In genomic region chr4:120683902-120684540, GRCh38 we compare ENCODE assay signal across 17 cellular contexts.
A peak's percentile ranks its signal among the peaks of the same experiment; 100 is the strongest.
DNase-seq lines count a peak whose midpoint lies in the region; ATAC-seq and TF ChIP-seq lines count a peak whose summit lies in the region.
"Had no signal": no experiment of that assay in that cellular context is flagged by ENCODE, and none has a peak within 500 bp of the region (broad histone marks: within the 10 kb centered on the region; RNA-seq: fewer than 3 reads in every experiment).

No MANE protein-coding gene starts in this region.

- no peaks in the 10 kb centered on the region for H3K9me3 Mint-ChIP-seq in activated CD4-positive, alpha-beta memory T cell treated with anti-CD3 and anti-CD28 coated beads for 36 hours

- H3K27ac ChIP-seq in foreskin keratinocyte = no peak overlapping the region

- CTCF ChIA-PET in activated CD4-positive, alpha-beta memory T cell treated with anti-CD3 and anti-CD28 coated beads for 36 hours (lab: Charles Lee) = no interaction called here

- no peaks in the 10 kb centered on the region for H3K27me3 ChIP-seq in foreskin keratinocyte

- H3K4me3 Mint-ChIP-seq in activated CD4-positive, alpha-beta memory T cell treated with anti-CD3 and anti-CD28 coated beads for 36 hours = no peak overlapping the region

- peaks cover 6% of the 10 kb centered on the region for H3K4me1 Mint-ChIP-seq in activated CD4-positive, alpha-beta memory T cell treated with anti-CD3 and anti-CD28 coated beads for 36 hours (ENCODE audit: low read depth)

- no peaks in the 10 kb centered on the region for H3K4me1 ChIP-seq in foreskin keratinocyte
- H3K4me1 ChIP-seq: HAP-1 had no signal

- ATAC-seq in SK-N-SH treated with all-trans-retinoic acid at 6 μM for 48 hours (peak; percentile 63), foreskin keratinocyte (peak; percentile 50), Right ventricle myocardium inferior (no peak), HG03135 (IDR thresholded peaks at IDR 0.05; ENCODE audit: unreplicated experiment) (no peak)
- ATAC-seq: Panc1 had no signal

- H3K36me3 Mint-ChIP-seq in activated CD4-positive, alpha-beta memory T cell treated with anti-CD3 and anti-CD28 coated beads for 36 hours = no peaks in the 10 kb centered on the region

- H3K27me3 Mint-ChIP-seq in activated CD4-positive, alpha-beta memory T cell treated with anti-CD3 and anti-CD28 coated beads for 36 hours = peaks cover 2% of the 10 kb centered on the region

- TF ChIP-seq CTCF in foreskin keratinocyte (conservative IDR thresholded peaks at IDR 0.05) = no peak

- POLR2A ChIA-PET in activated CD4-positive, alpha-beta memory T cell treated with anti-CD3 and anti-CD28 coated beads for 36 hours (lab: Charles Lee) = no interaction called here

- peak; percentile 38 for DNase-seq in LoVo (ENCODE audit: low spot score)
- peak in 1 of 2 donors; percentile 22 for DNase-seq in foreskin keratinocyte
- peak; percentile 69 for DNase-seq in renal cortical epithelial cell (ENCODE audit: low read depth)
- DNase-seq in activated CD4-positive, alpha-beta memory T cell treated with anti-CD3 and anti-CD28 coated beads for 36 hours = no peak
- DNase-seq in Right ventricle myocardium inferior (ENCODE audit: missing footprints) = no peak
- no peak for DNase-seq in iPS-NIHi7 (ENCODE audit: extremely low spot score)
- DNase-seq: C1 segment of cervical spinal cord, DMS153, EL, IMR-90, MV-4-11, NCI-H2107, SHP77 had no signal

- no peak overlapping the region for H3K27ac Mint-ChIP-seq in activated CD4-positive, alpha-beta memory T cell treated with anti-CD3 and anti-CD28 coated beads for 36 hours

- intact Hi-C loops in activated CD4-positive, alpha-beta memory T cell treated with anti-CD3 and anti-CD28 coated beads for 36 hours (cut with micrococcal nuclease) = no loop called here
- intact Hi-C loops in Right ventricle myocardium inferior (cut with DNase I) = no loop called here

TF ChIP-seq in SK-N-SH treated with all-trans-retinoic acid at 6 μM for 48 hours, 23 proteins besides CTCF, POLR2A, EP300 and RAD21:
- TF ChIP-seq TSHZ2 (CRISPR knock-in tag; IDR thresholded peaks at IDR 0.05) (no peak), ZFP3 (CRISPR knock-in tag; IDR thresholded peaks at IDR 0.05) (peak; percentile 16; the same call in 1 of the 2 replicates), POU6F1 (CRISPR knock-in tag; IDR thresholded peaks at IDR 0.05; ENCODE audit: borderline replicate concordance, low read depth) (no peak), ZC3H10 (CRISPR knock-in tag; IDR thresholded peaks at IDR 0.05) (no peak), PPARA (CRISPR knock-in tag; IDR thresholded peaks at IDR 0.05; ENCODE audit: borderline replicate concordance) (no peak), ARNTL (CRISPR knock-in tag; IDR thresholded peaks at IDR 0.05; ENCODE audit: borderline replicate concordance, low read depth) (no peak), ZFP30 (CRISPR knock-in tag; IDR thresholded peaks at IDR 0.05) (no peak), TCF4 (CRISPR knock-in tag; IDR thresholded peaks at IDR 0.05; ENCODE audit: borderline replicate concordance) (no peak), ZNF565 (CRISPR knock-in tag; conservative IDR thresholded peaks at IDR 0.05; ENCODE audit: low read depth) (0 out of 2 replicates have a peak, but pooled peaks have one; percentile 12), ZNF70 (CRISPR knock-in tag; IDR thresholded peaks at IDR 0.05) (0 out of 2 replicates have a peak, but pooled peaks have one; percentile 6), ISL1 (CRISPR knock-in tag; IDR thresholded peaks at IDR 0.05) (peak; percentile 80)
- TF ChIP-seq, protein P1, sequence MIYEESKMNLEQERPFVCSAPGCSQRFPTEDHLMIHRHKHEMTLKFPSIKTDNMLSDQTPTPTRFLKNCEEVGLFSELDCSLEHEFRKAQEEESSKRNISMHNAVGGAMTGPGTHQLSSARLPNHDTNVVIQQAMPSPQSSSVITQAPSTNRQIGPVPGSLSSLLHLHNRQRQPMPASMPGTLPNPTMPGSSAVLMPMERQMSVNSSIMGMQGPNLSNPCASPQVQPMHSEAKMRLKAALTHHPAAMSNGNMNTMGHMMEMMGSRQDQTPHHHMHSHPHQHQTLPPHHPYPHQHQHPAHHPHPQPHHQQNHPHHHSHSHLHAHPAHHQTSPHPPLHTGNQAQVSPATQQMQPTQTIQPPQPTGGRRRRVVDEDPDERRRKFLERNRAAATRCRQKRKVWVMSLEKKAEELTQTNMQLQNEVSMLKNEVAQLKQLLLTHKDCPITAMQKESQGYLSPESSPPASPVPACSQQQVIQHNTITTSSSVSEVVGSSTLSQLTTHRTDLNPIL (CRISPR knock-in tag; IDR thresholded peaks at IDR 0.05; ENCODE audit: low read depth) = peak; percentile 52; the same call in 1 of the 2 replicates

Comparison
In these comparisons a context has a peak if more than half of its experiments do, and no peak if none do; other contexts are left out.
1. DNase-seq: peak in LoVo (single experiment) and renal cortical epithelial cell (single experiment); none in activated CD4-positive, alpha-beta memory T cell treated with anti-CD3 and anti-CD28 coated beads for 36 hours (single experiment), Right ventricle myocardium inferior (single experiment) and iPS-NIHi7 (single experiment).
2. ATAC-seq: peak in SK-N-SH treated with all-trans-retinoic acid at 6 μM for 48 hours (single experiment) and foreskin keratinocyte (single experiment); none in Right ventricle myocardium inferior (single experiment) and HG03135 (single experiment).